ENCODE assay signal across 10 cellular contexts in genomic region chr12:43282106-43282505, GRCh38.
DNase-seq lines count a peak whose midpoint lies in the region; ATAC-seq and TF ChIP-seq lines count a peak whose summit lies in the region.
"Had no signal": no experiment of that assay in that cellular context is flagged by ENCODE, and none has a peak within 500 bp of the region (broad histone marks: within the 10 kb centered on the region; RNA-seq: fewer than 3 reads in every experiment).

No MANE protein-coding gene starts in this region.

- TF ChIP-seq CTCF in choroid plexus epithelial cell (conservative IDR thresholded peaks at IDR 0.05; ENCODE audit: low read depth, low read length) (peak; percentile 49), psoas muscle (IDR thresholded peaks at IDR 0.05) (peak; percentile 40), glutamatergic neuron (IDR thresholded peaks at IDR 0.05; ENCODE audit: partially characterized antibody, unreplicated experiment) (no peak), testis (IDR thresholded peaks at IDR 0.05) (peak in 1 of 3 experiments; percentile 19)

- H3K36me3 ChIP-seq in psoas muscle (ENCODE audit: insufficient read depth in 1 of 2, low read depth in 1 of 2) (no peaks in the 10 kb centered on the region), testis (ENCODE audit: low read depth, missing control alignments) (no peaks in the 10 kb centered on the region)

- no peaks in the 10 kb centered on the region for H3K36me3 Mint-ChIP-seq in glutamatergic neuron (ENCODE audit: unreplicated experiment)
- no peaks in the 10 kb centered on the region for H3K36me3 Mint-ChIP-seq in activated T-helper 17 cell treated with anti-CD3 and anti-CD28 coated beads, Interleukin-2, amount 50 U/mL, for 72 hours (ENCODE audit: low read depth)

- no peaks in the 10 kb centered on the region for H3K4me1 Mint-ChIP-seq in glutamatergic neuron (ENCODE audit: low read depth, unreplicated experiment)
- no peaks in the 10 kb centered on the region for H3K4me1 Mint-ChIP-seq in activated T-helper 17 cell treated with anti-CD3 and anti-CD28 coated beads, Interleukin-2, amount 50 U/mL, for 72 hours

- ATAC-seq in psoas muscle = no peak
- no peak for ATAC-seq in activated T-helper 17 cell treated with anti-CD3 and anti-CD28 coated beads, Interleukin-2, amount 50 U/mL, for 72 hours (replicated peaks)

- H3K9me3 Mint-ChIP-seq in glutamatergic neuron (ENCODE audit: unreplicated experiment) = no peaks in the 10 kb centered on the region
- no peaks in the 10 kb centered on the region for H3K9me3 Mint-ChIP-seq in activated T-helper 17 cell treated with anti-CD3 and anti-CD28 coated beads, Interleukin-2, amount 50 U/mL, for 72 hours
- H3K9me3 Mint-ChIP-seq: T-helper 1 cell treated with Interleukin-12 subunit alpha and Interleukin-12 subunit beta and Interleukin-4 antibody, amounts not matched to agents 30 μg/mL and 1 μg/mL, for 36 hours had no signal

- no peak for TF ChIP-seq POLR2A in testis (IDR thresholded peaks at IDR 0.05)

- H3K4me3 ChIP-seq in choroid plexus epithelial cell (ENCODE audit: low read depth, low read length) (no peak overlapping the region), psoas muscle (no peak overlapping the region), testis (no peak overlapping the region)

- H3K27ac ChIP-seq in psoas muscle (no peak overlapping the region), testis (no peak overlapping the region)

- no peaks in the 10 kb centered on the region for H3K27me3 ChIP-seq in psoas muscle (ENCODE audit: insufficient read depth in 3 of 3, low read length in 2 of 3)
- no peaks in the 10 kb centered on the region for H3K27me3 ChIP-seq in testis

- no peak overlapping the region for H3K27ac Mint-ChIP-seq in glutamatergic neuron (ENCODE audit: unreplicated experiment)
- no peak overlapping the region for H3K27ac Mint-ChIP-seq in activated T-helper 17 cell treated with anti-CD3 and anti-CD28 coated beads, Interleukin-2, amount 50 U/mL, for 72 hours
- H3K27ac Mint-ChIP-seq: T-helper 1 cell treated with Interleukin-12 subunit alpha and Interleukin-12 subunit beta and Interleukin-4 antibody, amounts not matched to agents 30 μg/mL and 1 μg/mL, for 36 hours had no signal

- H3K9me3 ChIP-seq in psoas muscle (no peaks in the 10 kb centered on the region), testis (no peaks in the 10 kb centered on the region)

- H3K4me3 Mint-ChIP-seq in glutamatergic neuron (ENCODE audit: unreplicated experiment) = no peak overlapping the region
- no peak overlapping the region for H3K4me3 Mint-ChIP-seq in activated T-helper 17 cell treated with anti-CD3 and anti-CD28 coated beads, Interleukin-2, amount 50 U/mL, for 72 hours
- H3K4me3 Mint-ChIP-seq: T-helper 1 cell treated with Interleukin-12 subunit alpha and Interleukin-12 subunit beta and Interleukin-4 antibody, amounts not matched to agents 30 μg/mL and 1 μg/mL, for 36 hours had no signal

- H3K4me1 ChIP-seq in psoas muscle = no peaks in the 10 kb centered on the region
- H3K4me1 ChIP-seq in testis = peaks cover 5% of the 10 kb centered on the region

- no peaks in the 10 kb centered on the region for H3K27me3 Mint-ChIP-seq in glutamatergic neuron (ENCODE audit: unreplicated experiment)
- H3K27me3 Mint-ChIP-seq in activated T-helper 17 cell treated with anti-CD3 and anti-CD28 coated beads, Interleukin-2, amount 50 U/mL, for 72 hours = no peaks in the 10 kb centered on the region

- intact Hi-C loops in psoas muscle (cut with DNase I) (loop anchor here in 1 of 2 donors (5.0 kb wide), 1 partner anchor 800 kb away; no protein-coding TSS in a partner anchor), testis (cut with DNase I; ENCODE audit: low total_unique reads) (no loop called here)

- DNase-seq in NCI-H146 treated with DMSO at 0.1 percent for 48 hours (lab: John Stamatoyannopoulos, UW; ENCODE audit: unreplicated experiment) (peak; percentile 8), NCI-H146 (lab: John Stamatoyannopoulos, UW) (no peak), NCI-H446 treated with DMSO at 0.1 percent for 48 hours (lab: John Stamatoyannopoulos, UW) (peak; percentile 34), choroid plexus epithelial cell (ENCODE audit: low read depth) (peak; percentile 80), psoas muscle (no peak), glutamatergic neuron (no peak), testis (no peak)
- DNase-seq: anterior cingulate cortex had no signal

Comparison
In these comparisons a context has a peak if more than half of its experiments do, and no peak if none do; other contexts are left out.
1. DNase-seq: peak in NCI-H146 treated with DMSO at 0.1 percent for 48 hours (single experiment), NCI-H446 treated with DMSO at 0.1 percent for 48 hours (single experiment) and choroid plexus epithelial cell (single experiment); none in NCI-H146 (single experiment), psoas muscle (0 of 2), glutamatergic neuron (single experiment) and testis (single experiment).